1 cellular context compared by ENCODE assay signal in the genomic region with DNA sequence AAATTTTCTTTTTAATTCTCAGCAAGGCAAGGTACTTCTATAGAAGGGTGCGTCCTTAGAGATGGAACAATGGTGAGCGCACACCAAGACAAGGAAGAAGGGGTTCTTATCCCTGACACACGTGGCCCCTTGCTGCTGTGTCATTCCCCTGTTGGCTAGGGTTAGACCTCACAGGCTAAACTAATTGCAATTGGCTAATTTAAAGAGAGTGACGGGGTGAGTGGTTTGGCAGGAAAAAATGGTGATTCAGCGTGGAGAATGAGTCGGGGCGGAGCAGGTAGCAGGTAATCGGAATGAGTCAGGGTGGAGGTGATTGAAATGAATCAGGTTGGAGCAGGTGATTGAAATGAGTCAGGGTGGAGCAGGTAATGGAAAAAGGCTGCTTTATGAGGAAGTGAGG.
TF ChIP-seq lines count a peak whose summit lies in the region.

No MANE protein-coding gene starts in this region.

TF ChIP-seq in HCT116, 20 proteins besides CTCF, POLR2A, EP300 and RAD21 (continued from another document):
- TF ChIP-seq, protein P1, sequence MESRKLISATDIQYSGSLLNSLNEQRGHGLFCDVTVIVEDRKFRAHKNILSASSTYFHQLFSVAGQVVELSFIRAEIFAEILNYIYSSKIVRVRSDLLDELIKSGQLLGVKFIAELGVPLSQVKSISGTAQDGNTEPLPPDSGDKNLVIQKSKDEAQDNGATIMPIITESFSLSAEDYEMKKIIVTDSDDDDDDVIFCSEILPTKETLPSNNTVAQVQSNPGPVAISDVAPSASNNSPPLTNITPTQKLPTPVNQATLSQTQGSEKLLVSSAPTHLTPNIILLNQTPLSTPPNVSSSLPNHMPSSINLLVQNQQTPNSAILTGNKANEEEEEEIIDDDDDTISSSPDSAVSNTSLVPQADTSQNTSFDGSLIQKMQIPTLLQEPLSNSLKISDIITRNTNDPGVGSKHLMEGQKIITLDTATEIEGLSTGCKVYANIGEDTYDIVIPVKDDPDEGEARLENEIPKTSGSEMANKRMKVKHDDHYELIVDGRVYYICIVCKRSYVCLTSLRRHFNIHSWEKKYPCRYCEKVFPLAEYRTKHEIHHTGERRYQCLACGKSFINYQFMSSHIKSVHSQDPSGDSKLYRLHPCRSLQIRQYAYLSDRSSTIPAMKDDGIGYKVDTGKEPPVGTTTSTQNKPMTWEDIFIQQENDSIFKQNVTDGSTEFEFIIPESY (IDR thresholded peaks at IDR 0.05; ENCODE audit: extremely low read depth, insufficient replicate concordance, low read length) = no peak
- TF ChIP-seq YY1 (IDR thresholded peaks at IDR 0.05; ENCODE audit: extremely low read depth, insufficient replicate concordance, low read depth, low read length) (peak; percentile 34), FOSL1 (IDR thresholded peaks at IDR 0.05; ENCODE audit: low read depth) (peak; percentile 92), SRF (IDR thresholded peaks at IDR 0.05; ENCODE audit: low read depth) (no peak), SIN3A (IDR thresholded peaks at IDR 0.05; ENCODE audit: low read depth) (no peak)
